ENCODE assay signal across 1 cellular context in genomic region chr5:112921833-112922817, GRCh38.
TF ChIP-seq lines count a peak whose summit lies in the region.

Gene REEP5 (minus strand): TSS chr5:112922227. CDS start chr5:112922190, 37 bp downstream.

TF ChIP-seq in WTC11, 78 proteins besides CTCF, POLR2A, EP300 and RAD21 (continued from another document):
- 0 out of 2 replicates have a peak, but pooled peaks have one; percentile 56 for TF ChIP-seq FOXP1 (CRISPR knock-in tag; IDR thresholded peaks at IDR 0.05; ENCODE audit: borderline replicate concordance)
- TF ChIP-seq, protein P1, sequence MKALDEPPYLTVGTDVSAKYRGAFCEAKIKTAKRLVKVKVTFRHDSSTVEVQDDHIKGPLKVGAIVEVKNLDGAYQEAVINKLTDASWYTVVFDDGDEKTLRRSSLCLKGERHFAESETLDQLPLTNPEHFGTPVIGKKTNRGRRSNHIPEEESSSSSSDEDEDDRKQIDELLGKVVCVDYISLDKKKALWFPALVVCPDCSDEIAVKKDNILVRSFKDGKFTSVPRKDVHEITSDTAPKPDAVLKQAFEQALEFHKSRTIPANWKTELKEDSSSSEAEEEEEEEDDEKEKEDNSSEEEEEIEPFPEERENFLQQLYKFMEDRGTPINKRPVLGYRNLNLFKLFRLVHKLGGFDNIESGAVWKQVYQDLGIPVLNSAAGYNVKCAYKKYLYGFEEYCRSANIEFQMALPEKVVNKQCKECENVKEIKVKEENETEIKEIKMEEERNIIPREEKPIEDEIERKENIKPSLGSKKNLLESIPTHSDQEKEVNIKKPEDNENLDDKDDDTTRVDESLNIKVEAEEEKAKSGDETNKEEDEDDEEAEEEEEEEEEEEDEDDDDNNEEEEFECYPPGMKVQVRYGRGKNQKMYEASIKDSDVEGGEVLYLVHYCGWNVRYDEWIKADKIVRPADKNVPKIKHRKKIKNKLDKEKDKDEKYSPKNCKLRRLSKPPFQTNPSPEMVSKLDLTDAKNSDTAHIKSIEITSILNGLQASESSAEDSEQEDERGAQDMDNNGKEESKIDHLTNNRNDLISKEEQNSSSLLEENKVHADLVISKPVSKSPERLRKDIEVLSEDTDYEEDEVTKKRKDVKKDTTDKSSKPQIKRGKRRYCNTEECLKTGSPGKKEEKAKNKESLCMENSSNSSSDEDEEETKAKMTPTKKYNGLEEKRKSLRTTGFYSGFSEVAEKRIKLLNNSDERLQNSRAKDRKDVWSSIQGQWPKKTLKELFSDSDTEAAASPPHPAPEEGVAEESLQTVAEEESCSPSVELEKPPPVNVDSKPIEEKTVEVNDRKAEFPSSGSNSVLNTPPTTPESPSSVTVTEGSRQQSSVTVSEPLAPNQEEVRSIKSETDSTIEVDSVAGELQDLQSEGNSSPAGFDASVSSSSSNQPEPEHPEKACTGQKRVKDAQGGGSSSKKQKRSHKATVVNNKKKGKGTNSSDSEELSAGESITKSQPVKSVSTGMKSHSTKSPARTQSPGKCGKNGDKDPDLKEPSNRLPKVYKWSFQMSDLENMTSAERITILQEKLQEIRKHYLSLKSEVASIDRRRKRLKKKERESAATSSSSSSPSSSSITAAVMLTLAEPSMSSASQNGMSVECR (CRISPR knock-in tag; IDR thresholded peaks at IDR 0.05; ENCODE audit: borderline replicate concordance): 0 out of 2 replicates have a peak, but pooled peaks have one; percentile 22
- no peak for TF ChIP-seq RELA (CRISPR knock-in tag; IDR thresholded peaks at IDR 0.05; ENCODE audit: borderline replicate concordance)
- TF ChIP-seq CREB1 (CRISPR knock-in tag; IDR thresholded peaks at IDR 0.05): peak; percentile 25; the same call in 1 of the 2 replicates
- TF ChIP-seq ZNF396 (CRISPR knock-in tag; IDR thresholded peaks at IDR 0.05; ENCODE audit: borderline replicate concordance): no peak
- no peak for TF ChIP-seq NFATC4 (CRISPR knock-in tag; IDR thresholded peaks at IDR 0.05)
- TF ChIP-seq TP53 (CRISPR knock-in tag; IDR thresholded peaks at IDR 0.05): peak; percentile 73
- peak; percentile 67; the same call in 1 of the 2 replicates for TF ChIP-seq HMGXB4 (CRISPR knock-in tag; IDR thresholded peaks at IDR 0.05)
- TF ChIP-seq, protein P2, sequence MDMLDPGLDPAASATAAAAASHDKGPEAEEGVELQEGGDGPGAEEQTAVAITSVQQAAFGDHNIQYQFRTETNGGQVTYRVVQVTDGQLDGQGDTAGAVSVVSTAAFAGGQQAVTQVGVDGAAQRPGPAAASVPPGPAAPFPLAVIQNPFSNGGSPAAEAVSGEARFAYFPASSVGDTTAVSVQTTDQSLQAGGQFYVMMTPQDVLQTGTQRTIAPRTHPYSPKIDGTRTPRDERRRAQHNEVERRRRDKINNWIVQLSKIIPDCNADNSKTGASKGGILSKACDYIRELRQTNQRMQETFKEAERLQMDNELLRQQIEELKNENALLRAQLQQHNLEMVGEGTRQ (CRISPR knock-in tag; IDR thresholded peaks at IDR 0.05): no peak; the same call in 1 of the 2 replicates
- TF ChIP-seq PRRX2 (CRISPR knock-in tag; IDR thresholded peaks at IDR 0.05): no peak
